In genomic region chr14:21825845-21826244, GRCh38 we compare ENCODE assay signal across 15 cellular contexts.
DNase-seq lines count a peak whose midpoint lies in the region.
"Had no signal": no experiment of that assay in that cellular context is flagged by ENCODE, and none has a peak within 500 bp of the region (broad histone marks: within the 10 kb centered on the region; RNA-seq: fewer than 3 reads in every experiment).

No MANE protein-coding gene starts in this region.

- H3K27me3 ChIP-seq in thymus (ENCODE audit: control insufficient read depth, insufficient read depth) = no peaks in the 10 kb centered on the region
- H3K27me3 ChIP-seq: BLaER1 had no signal

- DNase-seq in T-helper 1 cell (no peak), SW 1271 (lab: John Stamatoyannopoulos, UW) (no peak)
- DNase-seq in activated naive CD4-positive, alpha-beta T cell (lab: John Stamatoyannopoulos, UW) = no peak
- DNase-seq in activated naive CD8-positive, alpha-beta T cell treated with anti-CD3 and anti-CD28 coated beads for 36 hours = no peak
- no peak for DNase-seq in stimulated activated CD4-positive, alpha-beta T cell treated with anti-CD3 and anti-CD28 coated beads, Interleukin-1b, Interleukin-23, amount 100 ng/mL, for 48 hours
- DNase-seq: NCI-H1092, NCI-H2107, NCI-H345, NCI-H526 treated with DMSO at 0.1 percent for 48 hours had no signal

- H3K9me3 Mint-ChIP-seq in T-helper 1 cell treated with Interleukin-12 subunit alpha and Interleukin-12 subunit beta and Interleukin-4 antibody, amounts not matched to agents 30 μg/mL and 1 μg/mL, for 36 hours = no peaks in the 10 kb centered on the region
- H3K9me3 Mint-ChIP-seq in activated naive CD4-positive, alpha-beta T cell treated with anti-CD3 and anti-CD28 coated beads, Interleukin-2, amount 50 U/mL, for 24 hours = no peaks in the 10 kb centered on the region
- H3K9me3 Mint-ChIP-seq in activated naive CD8-positive, alpha-beta T cell treated with anti-CD3 and anti-CD28 coated beads for 36 hours = no peaks in the 10 kb centered on the region

- H3K4me3 Mint-ChIP-seq in T-helper 1 cell treated with Interleukin-12 subunit alpha and Interleukin-12 subunit beta and Interleukin-4 antibody, amounts not matched to agents 30 μg/mL and 1 μg/mL, for 36 hours = peak overlapping the region; percentile 61
- peak overlapping the region; percentile 66 for H3K4me3 Mint-ChIP-seq in activated naive CD4-positive, alpha-beta T cell treated with anti-CD3 and anti-CD28 coated beads, Interleukin-2, amount 50 U/mL, for 24 hours
- peak overlapping the region; percentile 70 for H3K4me3 Mint-ChIP-seq in activated naive CD8-positive, alpha-beta T cell treated with anti-CD3 and anti-CD28 coated beads for 36 hours

- no peaks in the 10 kb centered on the region for H3K4me1 ChIP-seq in thymus (ENCODE audit: control insufficient read depth, insufficient read depth, low read length)

- peaks cover 3% of the 10 kb centered on the region for H3K4me1 Mint-ChIP-seq in T-helper 1 cell treated with Interleukin-12 subunit alpha and Interleukin-12 subunit beta and Interleukin-4 antibody, amounts not matched to agents 30 μg/mL and 1 μg/mL, for 36 hours (ENCODE audit: low read depth)
- H3K4me1 Mint-ChIP-seq in activated naive CD4-positive, alpha-beta T cell treated with anti-CD3 and anti-CD28 coated beads, Interleukin-2, amount 50 U/mL, for 24 hours = peaks cover 6% of the 10 kb centered on the region
- H3K4me1 Mint-ChIP-seq in activated naive CD8-positive, alpha-beta T cell treated with anti-CD3 and anti-CD28 coated beads for 36 hours = peaks cover 5% of the 10 kb centered on the region

- H3K27ac ChIP-seq in thymus (ENCODE audit: low read depth) = no peak overlapping the region
- H3K27ac ChIP-seq: 22Rv1, BLaER1, KMS-11 had no signal

- no peaks in the 10 kb centered on the region for H3K36me3 Mint-ChIP-seq in T-helper 1 cell treated with Interleukin-12 subunit alpha and Interleukin-12 subunit beta and Interleukin-4 antibody, amounts not matched to agents 30 μg/mL and 1 μg/mL, for 36 hours (ENCODE audit: low read depth)
- H3K36me3 Mint-ChIP-seq in activated naive CD4-positive, alpha-beta T cell treated with anti-CD3 and anti-CD28 coated beads, Interleukin-2, amount 50 U/mL, for 24 hours = no peaks in the 10 kb centered on the region
- no peaks in the 10 kb centered on the region for H3K36me3 Mint-ChIP-seq in activated naive CD8-positive, alpha-beta T cell treated with anti-CD3 and anti-CD28 coated beads for 36 hours

- no peaks in the 10 kb centered on the region for H3K9me3 ChIP-seq in thymus (ENCODE audit: control insufficient read depth)
- H3K9me3 ChIP-seq: BLaER1 had no signal

- H3K27ac Mint-ChIP-seq in T-helper 1 cell treated with Interleukin-12 subunit alpha and Interleukin-12 subunit beta and Interleukin-4 antibody, amounts not matched to agents 30 μg/mL and 1 μg/mL, for 36 hours = no peak overlapping the region
- no peak overlapping the region for H3K27ac Mint-ChIP-seq in activated naive CD4-positive, alpha-beta T cell treated with anti-CD3 and anti-CD28 coated beads, Interleukin-2, amount 50 U/mL, for 24 hours
- H3K27ac Mint-ChIP-seq in activated naive CD8-positive, alpha-beta T cell treated with anti-CD3 and anti-CD28 coated beads for 36 hours = no peak overlapping the region

- 81% methylated on average over 7 of the region's 7 CpGs for WGBS in thymus

- peak overlapping the region; percentile 22 for H3K4me3 ChIP-seq in thymus (ENCODE audit: low read length)
- H3K4me3 ChIP-seq: BLaER1 had no signal

- no peaks in the 10 kb centered on the region for H3K36me3 ChIP-seq in thymus (ENCODE audit: control insufficient read depth, insufficient read depth)
- H3K36me3 ChIP-seq: BLaER1 had no signal

- peaks cover 34% of the 10 kb centered on the region for H3K27me3 Mint-ChIP-seq in T-helper 1 cell treated with Interleukin-12 subunit alpha and Interleukin-12 subunit beta and Interleukin-4 antibody, amounts not matched to agents 30 μg/mL and 1 μg/mL, for 36 hours (ENCODE audit: low read depth)
- peaks cover 17% of the 10 kb centered on the region for H3K27me3 Mint-ChIP-seq in activated naive CD4-positive, alpha-beta T cell treated with anti-CD3 and anti-CD28 coated beads, Interleukin-2, amount 50 U/mL, for 24 hours
- peaks cover 22% of the 10 kb centered on the region for H3K27me3 Mint-ChIP-seq in activated naive CD8-positive, alpha-beta T cell treated with anti-CD3 and anti-CD28 coated beads for 36 hours
